8 cellular contexts compared by ENCODE assay signal in the genomic region with DNA sequence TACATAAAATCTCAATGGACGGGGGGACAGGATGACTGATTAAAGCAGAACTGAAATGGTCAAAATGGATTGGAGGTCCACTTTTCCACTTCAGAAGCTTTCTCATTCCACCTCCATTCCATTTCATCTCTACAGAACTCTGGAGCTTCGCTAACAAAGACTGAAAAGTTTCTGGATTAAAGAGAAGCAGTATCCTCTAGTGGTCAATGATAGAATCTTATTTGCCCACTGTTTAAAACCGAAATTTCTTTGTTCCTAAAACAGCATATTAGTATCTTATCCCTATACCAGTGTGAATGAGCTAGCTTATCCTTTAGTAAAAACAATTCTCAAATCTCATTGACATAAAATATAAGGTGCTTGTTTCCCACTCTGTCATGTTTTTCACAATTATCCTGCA.
DNase-seq lines count a peak whose midpoint lies in the region; TF ChIP-seq lines count a peak whose summit lies in the region.

No MANE protein-coding gene starts in this region.

- H2BK5ac ChIP-seq in mesendoderm (ENCODE audit: low read length) = no peak overlapping the region

- no peak overlapping the region for H3K4ac ChIP-seq in mesendoderm (ENCODE audit: low read depth, low read length)

- no peaks in the 10 kb centered on the region for H3K9me3 Mint-ChIP-seq in activated CD4-positive, alpha-beta T cell treated with anti-CD3 and anti-CD28 coated beads, Interleukin-2, amount 10 ng/mL, durations not matched to agents 24 days and 14 days
- peaks cover 4% of the 10 kb centered on the region for H3K9me3 Mint-ChIP-seq in activated naive CD8-positive, alpha-beta T cell treated with anti-CD3 and anti-CD28 coated beads for 36 hours

- peak; percentile 69 for TF ChIP-seq CTCF in VCaP (conservative IDR thresholded peaks at IDR 0.05)

- H3K36me3 ChIP-seq in mesendoderm (ENCODE audit: control insufficient read depth, insufficient read depth, low read length) = no peaks in the 10 kb centered on the region

- WGBS in mesendoderm (ENCODE audit: extremely low coverage, insufficient coverage, low lambda C conversion rate) = no CpG with 5 or more reads among the region's 3 CpGs

- no peak overlapping the region for H4K8ac ChIP-seq in mesendoderm (ENCODE audit: low read depth, low read length)

- no peak overlapping the region for H3K4me3 ChIP-seq in mesendoderm (ENCODE audit: low read length)

- no peaks in the 10 kb centered on the region for H3K27me3 Mint-ChIP-seq in activated CD4-positive, alpha-beta T cell treated with anti-CD3 and anti-CD28 coated beads, Interleukin-2, amount 10 ng/mL, durations not matched to agents 24 days and 14 days
- no peaks in the 10 kb centered on the region for H3K27me3 Mint-ChIP-seq in activated naive CD8-positive, alpha-beta T cell treated with anti-CD3 and anti-CD28 coated beads for 36 hours

- H3K23ac ChIP-seq in mesendoderm (ENCODE audit: low read length) = no peak overlapping the region

- H3K79me2 ChIP-seq in mesendoderm (ENCODE audit: control insufficient read depth, insufficient read depth, low read length) = no peaks in the 10 kb centered on the region

- no peak overlapping the region for H3K4me2 ChIP-seq in mesendoderm (ENCODE audit: low read length)

- H3K27ac Mint-ChIP-seq in activated CD4-positive, alpha-beta T cell treated with anti-CD3 and anti-CD28 coated beads, Interleukin-2, amount 10 ng/mL, durations not matched to agents 24 days and 14 days = no peak overlapping the region
- no peak overlapping the region for H3K27ac Mint-ChIP-seq in activated naive CD8-positive, alpha-beta T cell treated with anti-CD3 and anti-CD28 coated beads for 36 hours

- intact Hi-C loops in activated CD4-positive, alpha-beta T cell treated with anti-CD3 and anti-CD28 coated beads, Interleukin-2, amount 10 ng/mL, durations not matched to agents 24 days and 14 days (cut with micrococcal nuclease) = no loop called here

- H3K4me1 ChIP-seq in mesendoderm (ENCODE audit: control insufficient read depth, low read depth, low read length) = no peaks in the 10 kb centered on the region

- H3K79me1 ChIP-seq in mesendoderm (ENCODE audit: low read length) = no peaks in the 10 kb centered on the region

- peak; percentile 31 for DNase-seq in DMS114 treated with DMSO at 0.1 percent for 48 hours (lab: John Stamatoyannopoulos, UW; ENCODE audit: unreplicated experiment)
- DNase-seq in HuH-7 (ENCODE audit: low spot score) = peak; percentile 34
- DNase-seq in mesendoderm = peak; percentile 47
- no peak for DNase-seq in activated CD4-positive, alpha-beta T cell treated with anti-CD3 and anti-CD28 coated beads, Interleukin-2, amount 10 ng/mL, durations not matched to agents 24 days and 14 days
- DNase-seq in activated naive CD8-positive, alpha-beta T cell treated with anti-CD3 and anti-CD28 coated beads for 36 hours = no peak
- no peak for DNase-seq in T1000 (lab: John Stamatoyannopoulos, UW)
- no peak for DNase-seq in activated effector memory CD4-positive, alpha-beta T cell treated with Interleukin-2 at 50 U/mL for 16 hours

- no peak overlapping the region for H2BK15ac ChIP-seq in mesendoderm (replicated peaks; ENCODE audit: low read depth)

- no peak overlapping the region for H3K27ac ChIP-seq in VCaP
- no peak overlapping the region for H3K27ac ChIP-seq in mesendoderm (ENCODE audit: low read depth, low read length)

- H3K56ac ChIP-seq in mesendoderm (ENCODE audit: low read length) = no peak overlapping the region

- no peak overlapping the region for H3K18ac ChIP-seq in mesendoderm (ENCODE audit: low read length)

- H3K9ac ChIP-seq in mesendoderm (ENCODE audit: low read length) = no peak overlapping the region

- H4K5ac ChIP-seq in mesendoderm (ENCODE audit: low read length) = no peak overlapping the region

- no peaks in the 10 kb centered on the region for H3K36me3 Mint-ChIP-seq in activated CD4-positive, alpha-beta T cell treated with anti-CD3 and anti-CD28 coated beads, Interleukin-2, amount 10 ng/mL, durations not matched to agents 24 days and 14 days (ENCODE audit: low read depth)
- no peaks in the 10 kb centered on the region for H3K36me3 Mint-ChIP-seq in activated naive CD8-positive, alpha-beta T cell treated with anti-CD3 and anti-CD28 coated beads for 36 hours

- no peak overlapping the region for H2BK120ac ChIP-seq in mesendoderm (ENCODE audit: low read depth, low read length)

- no peaks in the 10 kb centered on the region for H3K27me3 ChIP-seq in mesendoderm (ENCODE audit: insufficient read depth, low read length, poor library complexity)

- H3K4me1 Mint-ChIP-seq in activated CD4-positive, alpha-beta T cell treated with anti-CD3 and anti-CD28 coated beads, Interleukin-2, amount 10 ng/mL, durations not matched to agents 24 days and 14 days = no peaks in the 10 kb centered on the region
- H3K4me1 Mint-ChIP-seq in activated naive CD8-positive, alpha-beta T cell treated with anti-CD3 and anti-CD28 coated beads for 36 hours = no peaks in the 10 kb centered on the region

- no peak overlapping the region for H3K4me3 Mint-ChIP-seq in activated CD4-positive, alpha-beta T cell treated with anti-CD3 and anti-CD28 coated beads, Interleukin-2, amount 10 ng/mL, durations not matched to agents 24 days and 14 days
- H3K4me3 Mint-ChIP-seq in activated naive CD8-positive, alpha-beta T cell treated with anti-CD3 and anti-CD28 coated beads for 36 hours = no peak overlapping the region

- H2AK5ac ChIP-seq in mesendoderm (ENCODE audit: low read length) = no peak overlapping the region

Comparison
In these comparisons a context has a peak if more than half of its experiments do, and no peak if none do; other contexts are left out.
1. DNase-seq: peak in DMS114 treated with DMSO at 0.1 percent for 48 hours (single experiment), HuH-7 (single experiment) and mesendoderm (single experiment); none in activated CD4-positive, alpha-beta T cell treated with anti-CD3 and anti-CD28 coated beads, Interleukin-2, amount 10 ng/mL, durations not matched to agents 24 days and 14 days (single experiment), activated naive CD8-positive, alpha-beta T cell treated with anti-CD3 and anti-CD28 coated beads for 36 hours (single experiment), T1000 (single experiment) and activated effector memory CD4-positive, alpha-beta T cell treated with Interleukin-2 at 50 U/mL for 16 hours (single experiment).